ENCODE assay signal across 10 cellular contexts in the genomic region with DNA sequence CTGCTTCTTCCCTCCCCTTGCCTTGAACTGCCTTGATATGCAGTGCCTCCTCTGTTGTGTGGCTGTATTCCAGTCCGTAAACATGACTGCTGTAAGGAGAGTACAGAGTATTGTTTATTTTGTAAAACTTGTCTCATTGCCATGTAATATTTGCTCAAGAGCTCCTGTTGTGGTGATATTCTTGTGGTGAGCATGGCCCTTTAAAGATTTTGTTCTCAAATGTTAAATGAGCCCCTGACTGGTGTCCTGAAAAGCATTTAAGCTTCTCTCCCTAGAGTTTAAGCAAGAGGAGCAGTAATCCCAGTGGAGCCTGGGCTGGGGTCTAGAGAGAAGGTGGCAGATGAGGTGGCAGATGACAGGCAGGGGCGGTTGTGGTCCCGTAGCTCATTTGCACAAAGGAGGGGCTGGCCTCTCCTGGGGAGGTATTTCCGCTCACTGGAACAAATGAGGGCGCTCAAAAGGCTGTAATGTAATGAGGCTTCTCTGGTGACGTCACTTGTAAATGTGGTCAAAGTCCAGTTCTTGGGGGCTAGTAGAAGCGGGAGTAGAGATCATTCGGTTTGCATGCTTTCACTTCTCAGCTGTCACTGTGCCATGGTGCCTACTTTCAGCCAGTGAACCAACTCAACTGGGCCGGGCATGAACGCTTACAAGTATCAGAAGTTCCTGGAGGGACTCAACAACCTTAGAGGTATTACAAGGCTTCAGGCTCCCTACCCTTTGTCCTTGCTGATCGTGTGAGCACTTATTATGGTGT. TPM values are rescaled to one million over a fixed set of nuclear protein-coding genes. Genes with fewer than 3 reads are reported as not detected.
A peak's percentile ranks its signal among the peaks of the same experiment; 100 is the strongest.
DNase-seq lines count a peak whose midpoint lies in the region; ATAC-seq, FAIRE-seq and TF ChIP-seq lines count a peak whose summit lies in the region.
"Had no signal": no experiment of that assay in that cellular context is flagged by ENCODE, and none has a peak within 500 bp of the region (broad histone marks: within the 10 kb centered on the region; RNA-seq: fewer than 3 reads in every experiment).

No MANE protein-coding gene starts in this region.

- dilution Hi-C loops in keratinocyte (cut with MboI; ENCODE audit: extremely low pct_ligation_motif_present, low sequenced_read_pairs), result no loop called here

- peak overlapping the region; percentile 90 for H3K27ac ChIP-seq in keratinocyte (ENCODE audit: control insufficient read depth, insufficient read depth, low read length)
- peak overlapping the region; percentile 72 to 87 (median 82) for H3K27ac ChIP-seq in upper lobe of left lung
- H3K27ac ChIP-seq: KMS-11 had no signal

- peaks cover 93% of the 10 kb centered on the region for H3K79me2 ChIP-seq in keratinocyte (ENCODE audit: control insufficient read depth, insufficient read depth, low read length)

- peaks cover 15% of the 10 kb centered on the region for H3K4me1 Mint-ChIP-seq in activated naive CD8-positive, alpha-beta T cell treated with anti-CD3 and anti-CD28 coated beads, Interleukin-2, amount 50 U/mL, for 24 hours
- peaks cover 33% of the 10 kb centered on the region for H3K4me1 Mint-ChIP-seq in activated naive CD8-positive, alpha-beta T cell treated with anti-CD3 and anti-CD28 coated beads for 36 hours

- H3K36me3 Mint-ChIP-seq in activated naive CD8-positive, alpha-beta T cell treated with anti-CD3 and anti-CD28 coated beads, Interleukin-2, amount 50 U/mL, for 24 hours (ENCODE audit: low read depth), result peaks cover 2% of the 10 kb centered on the region
- no peaks in the 10 kb centered on the region for H3K36me3 Mint-ChIP-seq in activated naive CD8-positive, alpha-beta T cell treated with anti-CD3 and anti-CD28 coated beads for 36 hours

- H3K27me3 Mint-ChIP-seq in activated naive CD8-positive, alpha-beta T cell treated with anti-CD3 and anti-CD28 coated beads, Interleukin-2, amount 50 U/mL, for 24 hours, result no peaks in the 10 kb centered on the region
- peaks cover 13% of the 10 kb centered on the region for H3K27me3 Mint-ChIP-seq in activated naive CD8-positive, alpha-beta T cell treated with anti-CD3 and anti-CD28 coated beads for 36 hours

- TF ChIP-seq POLR2A in upper lobe of left lung (IDR thresholded peaks at IDR 0.05), result peak in 3 of 4 donors; percentile 17 to 50 (median 31)

- H3K4me1 ChIP-seq in adipocyte (ENCODE audit: control insufficient read depth, insufficient read depth, low read length), result peaks cover 50% of the 10 kb centered on the region
- H3K4me1 ChIP-seq in keratinocyte (ENCODE audit: control insufficient read depth, extremely low read depth, insufficient read depth, low read length), result peaks cover 57% of the 10 kb centered on the region
- H3K4me1 ChIP-seq in upper lobe of left lung, result peaks cover 61 to 76% (median 61%) of the 10 kb centered on the region in 4 donors

- no peak overlapping the region for H3K4me3 Mint-ChIP-seq in activated naive CD8-positive, alpha-beta T cell treated with anti-CD3 and anti-CD28 coated beads, Interleukin-2, amount 50 U/mL, for 24 hours
- H3K4me3 Mint-ChIP-seq in activated naive CD8-positive, alpha-beta T cell treated with anti-CD3 and anti-CD28 coated beads for 36 hours, result no peak overlapping the region

- H3K36me3 ChIP-seq in adipocyte (ENCODE audit: control insufficient read depth, insufficient read depth, low read length, severe bottlenecking) (peaks cover 7% of the 10 kb centered on the region), keratinocyte (ENCODE audit: control insufficient read depth in 2 of 2, extremely low read depth in 1 of 2, insufficient read depth in 2 of 2, low read length in 2 of 2) (peaks cover 0 to 13% of the 10 kb centered on the region in 2 experiments), upper lobe of left lung (peaks cover 0 to 8% (median 0%) of the 10 kb centered on the region in 4 donors)

- peak overlapping the region; percentile 88 for H3K4me2 ChIP-seq in keratinocyte (ENCODE audit: control insufficient read depth, extremely low read depth, insufficient read depth, low read depth, low read length)
- H3K4me2 ChIP-seq: KMS-11 had no signal

- no peak overlapping the region for H2AFZ ChIP-seq in keratinocyte (ENCODE audit: control insufficient read depth, low read length)

- no peak for TF ChIP-seq CTCF in keratinocyte (optimal IDR thresholded peaks at IDR 0.05 in 1 of 3, IDR thresholded peaks at IDR 0.05 in 1 of 3, conservative IDR thresholded peaks at IDR 0.05 in 1 of 3; ENCODE audit: extremely low read depth in 1 of 3, insufficient read depth in 2 of 3, low read length in 3 of 3)
- TF ChIP-seq CTCF in upper lobe of left lung (IDR thresholded peaks at IDR 0.05), result peak in 1 of 6 experiments; percentile 13

- WGBS in upper lobe of left lung, 2 donors, result 52% methylated on average over 11 of the region's 11 CpGs

- H3K4me3 ChIP-seq in adipocyte (ENCODE audit: low read length) (no peak overlapping the region), keratinocyte (ENCODE audit: control insufficient read depth in 2 of 3, extremely low read depth in 1 of 3, insufficient read depth in 2 of 3, low read depth in 1 of 3, low read length in 3 of 3) (peak overlapping the region; percentile 13 to 43 (median 41)), upper lobe of left lung (peak overlapping the region in 3 of 4 donors; percentile 26 to 45 (median 27))

- peak; percentile 65 for ATAC-seq in activated naive CD8-positive, alpha-beta T cell treated with anti-CD3 and anti-CD28 coated beads, Interleukin-2, amount 50 U/mL, for 24 hours
- ATAC-seq in upper lobe of left lung (ENCODE audit: low FRiP score in 2 of 2) (peak; percentile 32 to 83), HG03520 (IDR thresholded peaks at IDR 0.05; ENCODE audit: unreplicated experiment) (no peak)

- H4K20me1 ChIP-seq in keratinocyte (ENCODE audit: control insufficient read depth, extremely low read depth, insufficient read depth, low read length), result peaks cover 8% of the 10 kb centered on the region

- DNase-seq in activated naive CD8-positive, alpha-beta T cell treated with anti-CD3 and anti-CD28 coated beads, Interleukin-2, amount 50 U/mL, for 24 hours, result no peak
- no peak for DNase-seq in activated naive CD8-positive, alpha-beta T cell treated with anti-CD3 and anti-CD28 coated beads for 36 hours
- DNase-seq in adipocyte (ENCODE audit: low read depth) (peak; percentile 60), keratinocyte (ENCODE audit: low read depth, low spot score) (no peak), upper lobe of left lung (peak in 1 of 2 donors; percentile 71), putamen (ENCODE audit: low spot score) (no peak), Kasumi-1 (lab: John Stamatoyannopoulos, UW) (no peak)
- DNase-seq: AML-193 had no signal

- H3K27me3 ChIP-seq in adipocyte (replicated peaks; ENCODE audit: control insufficient read depth, insufficient read depth, low read length) (no peaks in the 10 kb centered on the region), keratinocyte (ENCODE audit: control insufficient read depth, extremely low read depth, insufficient read depth, low read length) (no peaks in the 10 kb centered on the region), upper lobe of left lung (no peaks in the 10 kb centered on the region)

- peak; percentile 52 for FAIRE-seq in keratinocyte (lab: Jason Lieb, UNC)

- H3K9ac ChIP-seq in adipocyte (ENCODE audit: low read length), result no peak overlapping the region
- H3K9ac ChIP-seq in keratinocyte (ENCODE audit: control insufficient read depth, extremely low read depth, insufficient read depth, low read length), result peak overlapping the region; percentile 60
- H3K9ac ChIP-seq: KMS-11 had no signal

- no peaks in the 10 kb centered on the region for H3K9me3 ChIP-seq in adipocyte (ENCODE audit: control insufficient read depth, low read length)
- H3K9me3 ChIP-seq in keratinocyte (ENCODE audit: control insufficient read depth, low read depth, low read length), result no peaks in the 10 kb centered on the region
- H3K9me3 ChIP-seq in upper lobe of left lung, result no peaks in the 10 kb centered on the region

- H3K9me1 ChIP-seq in keratinocyte (ENCODE audit: control insufficient read depth, extremely low read depth, insufficient read depth, low read length), result peaks cover 8% of the 10 kb centered on the region

- H3K27ac Mint-ChIP-seq in activated naive CD8-positive, alpha-beta T cell treated with anti-CD3 and anti-CD28 coated beads, Interleukin-2, amount 50 U/mL, for 24 hours, result no peak overlapping the region
- H3K27ac Mint-ChIP-seq in activated naive CD8-positive, alpha-beta T cell treated with anti-CD3 and anti-CD28 coated beads for 36 hours, result no peak overlapping the region

- H3K9me3 Mint-ChIP-seq in activated naive CD8-positive, alpha-beta T cell treated with anti-CD3 and anti-CD28 coated beads, Interleukin-2, amount 50 U/mL, for 24 hours, result no peaks in the 10 kb centered on the region
- H3K9me3 Mint-ChIP-seq in activated naive CD8-positive, alpha-beta T cell treated with anti-CD3 and anti-CD28 coated beads for 36 hours, result no peaks in the 10 kb centered on the region

- TF ChIP-seq EP300 in upper lobe of left lung (IDR thresholded peaks at IDR 0.05), result no peak

RNA-seq across cellular contexts. Expression of a gene that starts 46.0 kb away (rescaled TPM):
- total RNA-seq in activated naive CD8-positive, alpha-beta T cell treated with anti-CD3 and anti-CD28 coated beads for 36 hours, result 100 to 1,000 TPM; 114 to 130 TPM
- polyA plus RNA-seq in keratinocyte, result 84.8 to 111 TPM (median 96.9 TPM) in 3 replicates
- 210 TPM for polyA plus RNA-seq in keratinocyte (2011; ENCODE audit: low read depth)
- 32.6 and 38.9 TPM in 2 replicates for polyA plus RNA-seq in keratinocyte (2011; cell fraction: cytosol; rRNA removed)
- 432 and 528 TPM in 2 replicates for polyA plus RNA-seq in keratinocyte (2011; cell fraction: nucleus; rRNA removed)
- 132 and 145 TPM in 2 replicates for polyA plus RNA-seq in keratinocyte (2012; ENCODE audit: low replicate concordance)
- polyA minus RNA-seq in keratinocyte, result 223 to 562 TPM (median 369 TPM) in 3 replicates
- polyA minus RNA-seq in keratinocyte (2011; cell fraction: cytosol; rRNA and poly(A)+ RNA removed), result 87.1 TPM
- 697 and 1,508 TPM in 2 replicates for polyA minus RNA-seq in keratinocyte (2011; cell fraction: nucleus; rRNA and poly(A)+ RNA removed)
- 1,000 to 10,000 TPM in 1 of 6 donors, 100 to 1,000 TPM in 5; 359 to 1,160 (median 531) TPM for total RNA-seq in upper lobe of left lung
